In genomic region chr12:50111693-50112455, GRCh38 we compare ENCODE assay signal across 1 cellular context.
TF ChIP-seq lines count a peak whose summit lies in the region.

TSS of gene COX14 (plus strand) at chr12:50112236. CDS start at chr12:50120044, 7,808 bp downstream.

TF ChIP-seq in HepG2, 621 proteins besides CTCF, POLR2A, EP300 and RAD21 (continued from another document and continues in another):
- TF ChIP-seq ADNP (CRISPR knock-in tag; IDR thresholded peaks at IDR 0.05) (no peak), PHF20 (CRISPR knock-in tag; IDR thresholded peaks at IDR 0.05) (peak; percentile 83), KDM6A (CRISPR knock-in tag; IDR thresholded peaks at IDR 0.05; ENCODE audit: low read depth) (no peak), DR1 (CRISPR knock-in tag; IDR thresholded peaks at IDR 0.05) (peak; percentile 87), KDM5A (IDR thresholded peaks at IDR 0.05; ENCODE audit: borderline replicate concordance, low read length) (no peak), RBM39 (IDR thresholded peaks at IDR 0.05; ENCODE audit: low read depth, low read length, poor library complexity, severe bottlenecking) (peak; percentile 60), ZNF343 (CRISPR knock-in tag; IDR thresholded peaks at IDR 0.05) (0 out of 2 replicates have a peak, but pooled peaks have one; percentile 69), ZNF550 (CRISPR knock-in tag; IDR thresholded peaks at IDR 0.05; ENCODE audit: borderline replicate concordance) (peak; percentile 94), ZFP1 (CRISPR knock-in tag; IDR thresholded peaks at IDR 0.05) (no peak), SKI (IDR thresholded peaks at IDR 0.05; ENCODE audit: partially characterized antibody) (peak; percentile 13), SETDB1 (CRISPR knock-in tag; IDR thresholded peaks at IDR 0.05; ENCODE audit: borderline replicate concordance) (no peak), ZNF556 (CRISPR knock-in tag; IDR thresholded peaks at IDR 0.05; ENCODE audit: borderline replicate concordance) (0 out of 2 replicates have a peak, but pooled peaks have one; percentile 57), ZNF33B (CRISPR knock-in tag; IDR thresholded peaks at IDR 0.05) (0 out of 2 replicates have a peak, but pooled peaks have one; percentile 58), CREB1 (IDR thresholded peaks at IDR 0.05) (peak; percentile 96), CREB1 (CRISPR knock-in tag; IDR thresholded peaks at IDR 0.05) (peak; percentile 99), ZFAT (CRISPR knock-in tag; conservative IDR thresholded peaks at IDR 0.05) (no peak), HMGXB4 (CRISPR knock-in tag; IDR thresholded peaks at IDR 0.05; ENCODE audit: borderline replicate concordance in 1 of 2, low read depth in 1 of 2) (peak; percentile 50 to 72; a peak in 3 of 4 replicates), RARG (CRISPR knock-in tag; IDR thresholded peaks at IDR 0.05; ENCODE audit: low read depth) (no peak), MYNN (CRISPR knock-in tag; IDR thresholded peaks at IDR 0.05; ENCODE audit: low read depth) (no peak), MEIS1 (CRISPR knock-in tag; IDR thresholded peaks at IDR 0.05; ENCODE audit: borderline replicate concordance) (peak; percentile 89; the same call in 1 of the 2 replicates), NKX3-1 (CRISPR knock-in tag; IDR thresholded peaks at IDR 0.05) (no peak), ZNF678 (CRISPR knock-in tag; IDR thresholded peaks at IDR 0.05) (peak; percentile 63; the same call in 1 of the 2 replicates), ISX (CRISPR knock-in tag; conservative IDR thresholded peaks at IDR 0.05) (no peak), ARHGAP35 (CRISPR knock-in tag; IDR thresholded peaks at IDR 0.05; ENCODE audit: borderline replicate concordance) (peak; percentile 70; the same call in 1 of the 2 replicates), STAG1 (CRISPR knock-in tag; IDR thresholded peaks at IDR 0.05) (peak; percentile 29), PATZ1 (CRISPR knock-in tag; IDR thresholded peaks at IDR 0.05) (peak; percentile 64), ETV5 (CRISPR knock-in tag; IDR thresholded peaks at IDR 0.05; ENCODE audit: borderline replicate concordance) (no peak; the same call in 1 of the 2 replicates), POLR2G (IDR thresholded peaks at IDR 0.05; ENCODE audit: low read depth, low read length) (peak; percentile 90), ZNF33A (CRISPR knock-in tag; IDR thresholded peaks at IDR 0.05; ENCODE audit: borderline replicate concordance) (no peak), CC2D1A (CRISPR knock-in tag; IDR thresholded peaks at IDR 0.05) (no peak), NCOA1 (CRISPR knock-in tag; IDR thresholded peaks at IDR 0.05) (no peak), ZBTB7B (CRISPR knock-in tag; IDR thresholded peaks at IDR 0.05) (peak; percentile 74), ZFX (CRISPR knock-in tag; IDR thresholded peaks at IDR 0.05; ENCODE audit: low read depth) (peak; percentile 95), ZFP36L1 (CRISPR knock-in tag; IDR thresholded peaks at IDR 0.05) (no peak)
- TF ChIP-seq, protein P1, sequence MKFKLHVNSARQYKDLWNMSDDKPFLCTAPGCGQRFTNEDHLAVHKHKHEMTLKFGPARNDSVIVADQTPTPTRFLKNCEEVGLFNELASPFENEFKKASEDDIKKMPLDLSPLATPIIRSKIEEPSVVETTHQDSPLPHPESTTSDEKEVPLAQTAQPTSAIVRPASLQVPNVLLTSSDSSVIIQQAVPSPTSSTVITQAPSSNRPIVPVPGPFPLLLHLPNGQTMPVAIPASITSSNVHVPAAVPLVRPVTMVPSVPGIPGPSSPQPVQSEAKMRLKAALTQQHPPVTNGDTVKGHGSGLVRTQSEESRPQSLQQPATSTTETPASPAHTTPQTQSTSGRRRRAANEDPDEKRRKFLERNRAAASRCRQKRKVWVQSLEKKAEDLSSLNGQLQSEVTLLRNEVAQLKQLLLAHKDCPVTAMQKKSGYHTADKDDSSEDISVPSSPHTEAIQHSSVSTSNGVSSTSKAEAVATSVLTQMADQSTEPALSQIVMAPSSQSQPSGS (CRISPR knock-in tag; IDR thresholded peaks at IDR 0.05), result peak; percentile 29; the same call in 1 of the 2 replicates
- TF ChIP-seq, protein P2, sequence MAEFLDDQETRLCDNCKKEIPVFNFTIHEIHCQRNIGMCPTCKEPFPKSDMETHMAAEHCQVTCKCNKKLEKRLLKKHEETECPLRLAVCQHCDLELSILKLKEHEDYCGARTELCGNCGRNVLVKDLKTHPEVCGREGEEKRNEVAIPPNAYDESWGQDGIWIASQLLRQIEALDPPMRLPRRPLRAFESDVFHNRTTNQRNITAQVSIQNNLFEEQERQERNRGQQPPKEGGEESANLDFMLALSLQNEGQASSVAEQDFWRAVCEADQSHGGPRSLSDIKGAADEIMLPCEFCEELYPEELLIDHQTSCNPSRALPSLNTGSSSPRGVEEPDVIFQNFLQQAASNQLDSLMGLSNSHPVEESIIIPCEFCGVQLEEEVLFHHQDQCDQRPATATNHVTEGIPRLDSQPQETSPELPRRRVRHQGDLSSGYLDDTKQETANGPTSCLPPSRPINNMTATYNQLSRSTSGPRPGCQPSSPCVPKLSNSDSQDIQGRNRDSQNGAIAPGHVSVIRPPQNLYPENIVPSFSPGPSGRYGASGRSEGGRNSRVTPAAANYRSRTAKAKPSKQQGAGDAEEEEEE (CRISPR knock-in tag; IDR thresholded peaks at IDR 0.05; ENCODE audit: borderline replicate concordance), result no peak
- TF ChIP-seq, protein P3, sequence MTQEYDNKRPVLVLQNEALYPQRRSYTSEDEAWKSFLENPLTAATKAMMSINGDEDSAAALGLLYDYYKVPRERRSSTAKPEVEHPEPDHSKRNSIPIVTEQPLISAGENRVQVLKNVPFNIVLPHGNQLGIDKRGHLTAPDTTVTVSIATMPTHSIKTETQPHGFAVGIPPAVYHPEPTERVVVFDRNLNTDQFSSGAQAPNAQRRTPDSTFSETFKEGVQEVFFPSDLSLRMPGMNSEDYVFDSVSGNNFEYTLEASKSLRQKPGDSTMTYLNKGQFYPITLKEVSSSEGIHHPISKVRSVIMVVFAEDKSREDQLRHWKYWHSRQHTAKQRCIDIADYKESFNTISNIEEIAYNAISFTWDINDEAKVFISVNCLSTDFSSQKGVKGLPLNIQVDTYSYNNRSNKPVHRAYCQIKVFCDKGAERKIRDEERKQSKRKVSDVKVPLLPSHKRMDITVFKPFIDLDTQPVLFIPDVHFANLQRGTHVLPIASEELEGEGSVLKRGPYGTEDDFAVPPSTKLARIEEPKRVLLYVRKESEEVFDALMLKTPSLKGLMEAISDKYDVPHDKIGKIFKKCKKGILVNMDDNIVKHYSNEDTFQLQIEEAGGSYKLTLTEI (CRISPR knock-in tag; conservative IDR thresholded peaks at IDR 0.05), result no peak
- TF ChIP-seq, protein P4, sequence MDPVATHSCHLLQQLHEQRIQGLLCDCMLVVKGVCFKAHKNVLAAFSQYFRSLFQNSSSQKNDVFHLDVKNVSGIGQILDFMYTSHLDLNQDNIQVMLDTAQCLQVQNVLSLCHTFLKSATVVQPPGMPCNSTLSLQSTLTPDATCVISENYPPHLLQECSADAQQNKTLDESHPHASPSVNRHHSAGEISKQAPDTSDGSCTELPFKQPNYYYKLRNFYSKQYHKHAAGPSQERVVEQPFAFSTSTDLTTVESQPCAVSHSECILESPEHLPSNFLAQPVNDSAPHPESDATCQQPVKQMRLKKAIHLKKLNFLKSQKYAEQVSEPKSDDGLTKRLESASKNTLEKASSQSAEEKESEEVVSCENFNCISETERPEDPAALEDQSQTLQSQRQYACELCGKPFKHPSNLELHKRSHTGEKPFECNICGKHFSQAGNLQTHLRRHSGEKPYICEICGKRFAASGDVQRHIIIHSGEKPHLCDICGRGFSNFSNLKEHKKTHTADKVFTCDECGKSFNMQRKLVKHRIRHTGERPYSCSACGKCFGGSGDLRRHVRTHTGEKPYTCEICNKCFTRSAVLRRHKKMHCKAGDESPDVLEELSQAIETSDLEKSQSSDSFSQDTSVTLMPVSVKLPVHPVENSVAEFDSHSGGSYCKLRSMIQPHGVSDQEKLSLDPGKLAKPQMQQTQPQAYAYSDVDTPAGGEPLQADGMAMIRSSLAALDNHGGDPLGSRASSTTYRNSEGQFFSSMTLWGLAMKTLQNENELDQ (CRISPR knock-in tag; IDR thresholded peaks at IDR 0.05; ENCODE audit: borderline replicate concordance), result no peak
- TF ChIP-seq, protein P5, sequence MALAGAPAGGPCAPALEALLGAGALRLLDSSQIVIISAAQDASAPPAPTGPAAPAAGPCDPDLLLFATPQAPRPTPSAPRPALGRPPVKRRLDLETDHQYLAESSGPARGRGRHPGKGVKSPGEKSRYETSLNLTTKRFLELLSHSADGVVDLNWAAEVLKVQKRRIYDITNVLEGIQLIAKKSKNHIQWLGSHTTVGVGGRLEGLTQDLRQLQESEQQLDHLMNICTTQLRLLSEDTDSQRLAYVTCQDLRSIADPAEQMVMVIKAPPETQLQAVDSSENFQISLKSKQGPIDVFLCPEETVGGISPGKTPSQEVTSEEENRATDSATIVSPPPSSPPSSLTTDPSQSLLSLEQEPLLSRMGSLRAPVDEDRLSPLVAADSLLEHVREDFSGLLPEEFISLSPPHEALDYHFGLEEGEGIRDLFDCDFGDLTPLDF (CRISPR knock-in tag; IDR thresholded peaks at IDR 0.05), result no peak
- TF ChIP-seq, protein P6, sequence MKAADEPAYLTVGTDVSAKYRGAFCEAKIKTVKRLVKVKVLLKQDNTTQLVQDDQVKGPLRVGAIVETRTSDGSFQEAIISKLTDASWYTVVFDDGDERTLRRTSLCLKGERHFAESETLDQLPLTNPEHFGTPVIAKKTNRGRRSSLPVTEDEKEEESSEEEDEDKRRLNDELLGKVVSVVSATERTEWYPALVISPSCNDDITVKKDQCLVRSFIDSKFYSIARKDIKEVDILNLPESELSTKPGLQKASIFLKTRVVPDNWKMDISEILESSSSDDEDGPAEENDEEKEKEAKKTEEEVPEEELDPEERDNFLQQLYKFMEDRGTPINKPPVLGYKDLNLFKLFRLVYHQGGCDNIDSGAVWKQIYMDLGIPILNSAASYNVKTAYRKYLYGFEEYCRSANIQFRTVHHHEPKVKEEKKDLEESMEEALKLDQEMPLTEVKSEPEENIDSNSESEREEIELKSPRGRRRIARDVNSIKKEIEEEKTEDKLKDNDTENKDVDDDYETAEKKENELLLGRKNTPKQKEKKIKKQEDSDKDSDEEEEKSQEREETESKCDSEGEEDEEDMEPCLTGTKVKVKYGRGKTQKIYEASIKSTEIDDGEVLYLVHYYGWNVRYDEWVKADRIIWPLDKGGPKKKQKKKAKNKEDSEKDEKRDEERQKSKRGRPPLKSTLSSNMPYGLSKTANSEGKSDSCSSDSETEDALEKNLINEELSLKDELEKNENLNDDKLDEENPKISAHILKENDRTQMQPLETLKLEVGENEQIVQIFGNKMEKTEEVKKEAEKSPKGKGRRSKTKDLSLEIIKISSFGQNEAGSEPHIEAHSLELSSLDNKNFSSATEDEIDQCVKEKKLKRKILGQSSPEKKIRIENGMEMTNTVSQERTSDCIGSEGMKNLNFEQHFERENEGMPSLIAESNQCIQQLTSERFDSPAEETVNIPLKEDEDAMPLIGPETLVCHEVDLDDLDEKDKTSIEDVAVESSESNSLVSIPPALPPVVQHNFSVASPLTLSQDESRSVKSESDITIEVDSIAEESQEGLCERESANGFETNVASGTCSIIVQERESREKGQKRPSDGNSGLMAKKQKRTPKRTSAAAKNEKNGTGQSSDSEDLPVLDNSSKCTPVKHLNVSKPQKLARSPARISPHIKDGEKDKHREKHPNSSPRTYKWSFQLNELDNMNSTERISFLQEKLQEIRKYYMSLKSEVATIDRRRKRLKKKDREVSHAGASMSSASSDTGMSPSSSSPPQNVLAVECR (CRISPR knock-in tag; IDR thresholded peaks at IDR 0.05; ENCODE audit: borderline replicate concordance), result peak; percentile 98
- TF ChIP-seq, protein P7, sequence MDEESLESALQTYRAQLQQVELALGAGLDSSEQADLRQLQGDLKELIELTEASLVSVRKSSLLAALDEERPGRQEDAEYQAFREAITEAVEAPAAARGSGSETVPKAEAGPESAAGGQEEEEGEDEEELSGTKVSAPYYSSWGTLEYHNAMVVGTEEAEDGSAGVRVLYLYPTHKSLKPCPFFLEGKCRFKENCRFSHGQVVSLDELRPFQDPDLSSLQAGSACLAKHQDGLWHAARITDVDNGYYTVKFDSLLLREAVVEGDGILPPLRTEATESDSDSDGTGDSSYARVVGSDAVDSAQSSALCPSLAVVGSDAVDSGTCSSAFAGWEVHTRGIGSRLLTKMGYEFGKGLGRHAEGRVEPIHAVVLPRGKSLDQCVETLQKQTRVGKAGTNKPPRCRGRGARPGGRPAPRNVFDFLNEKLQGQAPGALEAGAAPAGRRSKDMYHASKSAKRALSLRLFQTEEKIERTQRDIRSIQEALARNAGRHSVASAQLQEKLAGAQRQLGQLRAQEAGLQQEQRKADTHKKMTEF (CRISPR knock-in tag; IDR thresholded peaks at IDR 0.05), result no peak; the same call in 1 of the 2 replicates
- TF ChIP-seq, protein P8, sequence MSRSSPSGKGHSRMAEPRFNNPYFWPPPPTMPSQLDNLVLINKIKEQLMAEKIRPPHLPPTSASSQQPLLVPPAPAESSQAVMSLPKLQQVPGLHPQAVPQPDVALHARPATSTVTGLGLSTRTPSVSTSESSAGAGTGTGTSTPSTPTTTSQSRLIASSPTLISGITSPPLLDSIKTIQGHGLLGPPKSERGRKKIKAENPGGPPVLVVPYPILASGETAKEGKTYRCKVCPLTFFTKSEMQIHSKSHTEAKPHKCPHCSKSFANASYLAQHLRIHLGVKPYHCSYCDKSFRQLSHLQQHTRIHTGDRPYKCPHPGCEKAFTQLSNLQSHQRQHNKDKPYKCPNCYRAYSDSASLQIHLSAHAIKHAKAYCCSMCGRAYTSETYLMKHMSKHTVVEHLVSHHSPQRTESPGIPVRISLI (CRISPR knock-in tag; IDR thresholded peaks at IDR 0.05; ENCODE audit: borderline replicate concordance), result peak; percentile 34; the same call in 1 of the 2 replicates
